In the genomic region with DNA sequence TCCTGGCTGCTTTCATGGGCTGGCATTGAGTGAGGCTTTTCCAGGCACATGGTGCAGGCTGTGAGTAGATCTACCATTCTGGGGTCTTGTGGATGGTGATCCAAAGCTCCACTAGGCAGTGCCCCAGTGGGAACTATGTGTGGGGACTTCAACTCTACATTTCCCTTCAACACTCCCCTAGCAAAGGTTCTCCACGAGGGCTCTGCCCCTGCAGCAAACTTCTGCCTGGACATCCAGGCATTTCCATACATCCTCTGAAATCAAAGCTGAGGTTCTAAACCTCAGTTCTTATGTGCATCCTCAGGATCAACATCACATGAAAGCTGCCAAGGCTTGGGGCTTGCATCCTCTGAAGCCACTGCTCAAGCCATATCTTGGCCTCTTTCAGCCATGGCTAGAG, we compare ENCODE assay signal across 25 cellular contexts.
"Had no signal": no experiment of that assay in that cellular context is flagged by ENCODE, and none has a peak within 500 bp of the region (broad histone marks: within the 10 kb centered on the region; RNA-seq: fewer than 3 reads in every experiment).

No MANE protein-coding gene starts in this region.

- H3K4me1 Mint-ChIP-seq: endodermal cell had no signal

- H3K27me3 Mint-ChIP-seq: dendritic cell treated with granulocyte-macrophage colony-stimulating factor and Interleukin-4, amounts not matched to agents 40 ng/mL and 50 ng/mL, for 4 days had no signal

- H3K27me3 ChIP-seq: colonic mucosa, esophagus muscularis mucosa, esophagus squamous epithelium, foreskin keratinocyte, gastrocnemius medialis, gastroesophageal sphincter, heart left ventricle, heart right ventricle had no signal

- DNase-seq: colonic mucosa; cortex of kidney; dermis blood vessel endothelial cell; dorsolateral prefrontal cortex; effector CD4-positive, alpha-beta T cell; effector CD8-positive, alpha-beta T cell; effector memory CD4-positive, alpha-beta T cell; effector memory CD8-positive, alpha-beta T cell; endodermal cell; erythroblast; esophagus squamous epithelium; foreskin fibroblast; foreskin keratinocyte; foreskin melanocyte; gastrocnemius medialis; glutamatergic neuron; head of caudate nucleus; heart left ventricle; heart right ventricle had no signal

- H3K36me3 ChIP-seq: colonic mucosa, esophagus muscularis mucosa, esophagus squamous epithelium, gastrocnemius medialis, gastroesophageal sphincter, heart left ventricle, heart right ventricle had no signal

- ATAC-seq: effector memory CD8-positive, alpha-beta T cell; esophagus mucosa; foreskin keratinocyte; gastrocnemius medialis; gastroesophageal sphincter; heart left ventricle; heart right ventricle had no signal

- H3K27ac ChIP-seq: colonic mucosa, coronary artery, dorsolateral prefrontal cortex, epithelial cell of prostate, esophagus muscularis mucosa, esophagus squamous epithelium, foreskin keratinocyte, gastrocnemius medialis, gastroesophageal sphincter, heart left ventricle, heart right ventricle had no signal

- H3K9me3 ChIP-seq: colonic mucosa, esophagus muscularis mucosa, gastrocnemius medialis had no signal

- H3K4me3 ChIP-seq: colonic mucosa, coronary artery, dorsolateral prefrontal cortex, esophagus muscularis mucosa, esophagus squamous epithelium, gastrocnemius medialis, gastroesophageal sphincter, heart left ventricle, heart right ventricle had no signal

- H3K4me1 ChIP-seq: colonic mucosa, gastrocnemius medialis, gastroesophageal sphincter, heart left ventricle, heart right ventricle had no signal

- H3K4me3 Mint-ChIP-seq: dendritic cell treated with granulocyte-macrophage colony-stimulating factor and Interleukin-4, amounts not matched to agents 40 ng/mL and 50 ng/mL, for 4 days; effector memory CD8-positive, alpha-beta T cell; endodermal cell had no signal

- H3K27ac Mint-ChIP-seq: dendritic cell treated with granulocyte-macrophage colony-stimulating factor and Interleukin-4, amounts not matched to agents 40 ng/mL and 50 ng/mL, for 4 days; effector memory CD8-positive, alpha-beta T cell; endodermal cell had no signal
